8 cellular contexts compared by ENCODE assay signal in genomic region chr5:160399402-160400353, GRCh38.
DNase-seq lines count a peak whose midpoint lies in the region; ATAC-seq and TF ChIP-seq lines count a peak whose summit lies in the region.

FAM200C (minus strand) TSS chr5:160400054; CDS start chr5:160395490, 4,564 bp downstream.

- ATAC-seq in GM19328 (IDR thresholded peaks at IDR 0.05; ENCODE audit: unreplicated experiment) (peak; percentile 79), HG03460 (IDR thresholded peaks at IDR 0.05; ENCODE audit: unreplicated experiment) (peak; percentile 92)

- H3K4me1 ChIP-seq in BLaER1 treated with 17β-estradiol and CSF1 and Interleukin-3, amounts not matched to agents 10 nM and 100 nM = peaks cover 11 to 22% (median 17%) of the 10 kb centered on the region in 10 experiments; a peak in 18 of 20 replicates

- no peaks in the 10 kb centered on the region for H4K20me1 ChIP-seq in BLaER1 treated with 17β-estradiol and CSF1 and Interleukin-3, amounts not matched to agents 10 nM and 100 nM

- peak within 1 kb of the TSS; percentile 82 to 95 (median 88) for H3K9ac ChIP-seq in BLaER1 treated with 17β-estradiol and CSF1 and Interleukin-3, amounts not matched to agents 10 nM and 100 nM

- peak within 1 kb of the TSS; percentile 67 to 89 (median 87) for H3K27ac ChIP-seq in BLaER1 treated with 17β-estradiol and CSF1 and Interleukin-3, amounts not matched to agents 10 nM and 100 nM
- H3K27ac ChIP-seq in coronary artery = peak within 1 kb of the TSS; percentile 69 to 93

- H3K4me3 ChIP-seq in BLaER1 treated with 17β-estradiol and CSF1 and Interleukin-3, amounts not matched to agents 10 nM and 100 nM = peak within 1 kb of the TSS; percentile 68 to 83 (median 74)
- H3K4me3 ChIP-seq in coronary artery = peak within 1 kb of the TSS; percentile 78

- peaks cover 34 to 40% (median 36%) of the 10 kb centered on the region in 11 experiments for H3K36me3 ChIP-seq in BLaER1 treated with 17β-estradiol and CSF1 and Interleukin-3, amounts not matched to agents 10 nM and 100 nM

- no peaks in the 10 kb centered on the region for H3K9me3 ChIP-seq in BLaER1 treated with 17β-estradiol and CSF1 and Interleukin-3, amounts not matched to agents 10 nM and 100 nM (replicated peaks in 1 of 11)

- H3K4me2 ChIP-seq in BLaER1 treated with 17β-estradiol and CSF1 and Interleukin-3, amounts not matched to agents 10 nM and 100 nM = peak within 1 kb of the TSS; percentile 83 to 97 (median 93)

- DNase-seq in NCI-H524 (lab: John Stamatoyannopoulos, UW) = peak; percentile 77 to 87
- DNase-seq in activated CD4-positive, alpha-beta T cell treated with anti-CD3 and anti-CD28 coated beads for 4 hours = peak; percentile 48 to 60
- DNase-seq in coronary artery (ENCODE audit: low spot score) = peak; percentile 94
- peak; percentile 98 for DNase-seq in left kidney (ENCODE audit: low read depth, low spot score)
- peak; percentile 78 for DNase-seq in stimulated activated CD4-positive, alpha-beta T cell treated with anti-CD3 and anti-CD28 coated beads, Interleukin-1b, Interleukin-23, amount 100 ng/mL, for 48 hours

- no peak for TF ChIP-seq CTCF in coronary artery (IDR thresholded peaks at IDR 0.05)

- H3K27me3 ChIP-seq in BLaER1 treated with 17β-estradiol and CSF1 and Interleukin-3, amounts not matched to agents 10 nM and 100 nM = no peaks in the 10 kb centered on the region

Comparison
In these comparisons a context has a peak if more than half of its experiments do, and no peak if none do; other contexts are left out.
1. Peak in every context shown above with its lines: DNase-seq, ATAC-seq, H3K4me3 ChIP-seq and H3K27ac ChIP-seq.